Comparison of ENCODE assay signal across 9 cellular contexts in the genomic region with DNA sequence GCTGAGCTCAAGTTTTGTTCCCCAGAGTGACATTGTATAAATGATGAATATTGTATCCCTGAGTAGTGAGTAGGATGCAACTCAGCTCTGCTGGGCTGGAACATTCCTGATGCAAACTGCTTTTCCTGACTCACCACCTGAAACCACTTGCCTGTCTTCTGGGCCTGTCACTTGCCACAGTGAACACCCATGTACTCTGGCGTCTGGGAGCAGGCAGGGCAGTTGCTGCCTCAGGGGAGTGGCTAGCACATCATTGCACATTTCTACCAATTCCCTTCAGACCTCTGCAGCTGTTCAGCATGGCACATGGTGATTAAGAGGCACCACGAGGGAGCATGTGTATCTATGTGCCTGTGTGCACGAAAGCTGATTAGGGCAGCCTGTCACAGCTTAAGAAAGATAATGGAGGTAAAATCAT.
A peak's percentile ranks its signal among the peaks of the same experiment; 100 is the strongest.
DNase-seq lines count a peak whose midpoint lies in the region; ATAC-seq and TF ChIP-seq lines count a peak whose summit lies in the region.
"Had no signal": no experiment of that assay in that cellular context is flagged by ENCODE, and none has a peak within 500 bp of the region (broad histone marks: within the 10 kb centered on the region; RNA-seq: fewer than 3 reads in every experiment).

No MANE protein-coding gene starts in this region.

- peaks cover 79% of the 10 kb centered on the region for H3K4me1 Mint-ChIP-seq in GM23338

- no peak overlapping the region for H3K4me3 Mint-ChIP-seq in GM23338

- H3K36me3 ChIP-seq in A673 (ENCODE audit: insufficient read depth, low read length, poor library complexity, severe bottlenecking) (peaks cover 8% of the 10 kb centered on the region), GM23338 (ENCODE audit: insufficient read depth) (no peaks in the 10 kb centered on the region)

- H3F3A ChIP-seq in GM23338 (replicated peaks; ENCODE audit: low read depth) = no peaks in the 10 kb centered on the region

- no peak overlapping the region for H2AFZ ChIP-seq in GM23338

- BruUV-seq in A673 (replicated peaks; lab: Mats Ljungman, UMichigan) = no TSS peak

- TF ChIP-seq CTCF in A673 (conservative IDR thresholded peaks at IDR 0.05; ENCODE audit: low read depth, low read length) (no peak), GM23338 (conservative IDR thresholded peaks at IDR 0.05; ENCODE audit: low read depth in 2 of 2) (no peak), RWPE1 (conservative IDR thresholded peaks at IDR 0.05; ENCODE audit: low read depth) (no peak), foreskin fibroblast (IDR thresholded peaks at IDR 0.05; ENCODE audit: low read depth, low read length) (no peak), GM20000 (IDR thresholded peaks at IDR 0.05; ENCODE audit: extremely low read depth, missing control alignments) (no peak)

- no peak overlapping the region for H3K4me3 ChIP-seq in A673 (ENCODE audit: low read depth, low read length, poor library complexity, severe bottlenecking)
- no peak overlapping the region for H3K4me3 ChIP-seq in GM23338
- H3K4me3 ChIP-seq in foreskin fibroblast (ENCODE audit: low read depth in 1 of 2, low read length in 2 of 2) = no peak overlapping the region

- H3K27me3 ChIP-seq in A673 (replicated peaks; ENCODE audit: insufficient read depth, low read depth, low read length, poor library complexity) (no peaks in the 10 kb centered on the region), GM23338 (ENCODE audit: insufficient read depth) (no peaks in the 10 kb centered on the region)

- H3K27ac Mint-ChIP-seq in GM23338 = no peak overlapping the region

- H3K9me2 ChIP-seq in GM23338 (ENCODE audit: insufficient read depth) = no peaks in the 10 kb centered on the region

- POLR2A ChIA-PET in A673 (lab: Charles Lee; ENCODE audit: low non-redundant PET) = no interaction called here
- POLR2A ChIA-PET in RWPE1 (lab: Yijun Ruan, JAX; ENCODE audit: low non-redundant PET) = no interaction called here

- peak overlapping the region; percentile 30 for H3K4me2 ChIP-seq in GM23338

- H3K9me3 ChIP-seq in A673 (ENCODE audit: low read depth, low read length, poor library complexity, severe bottlenecking) = no peaks in the 10 kb centered on the region

- ATAC-seq in GM23338 (no peak; the same call in 2 of the 3 replicates), GM21825 (IDR thresholded peaks at IDR 0.05; ENCODE audit: unreplicated experiment) (no peak)

- peaks cover 45% of the 10 kb centered on the region for H4K20me1 ChIP-seq in GM23338 (replicated peaks; ENCODE audit: insufficient read depth)

- peaks cover 89% of the 10 kb centered on the region for H3K79me2 ChIP-seq in GM23338 (replicated peaks; ENCODE audit: insufficient read depth)

- CTCF ChIA-PET in A673 (lab: Charles Lee) (no interaction called here), RWPE1 (lab: Yijun Ruan, JAX) (no interaction called here)

- DNase-seq in A673 (ENCODE audit: low spot score) (peak; percentile 60), GM23338 (ENCODE audit: low spot score) (no peak), RWPE1 (ENCODE audit: low spot score) (peak; percentile 48), foreskin fibroblast (peak; percentile 88 to 91), GF-D8 (lab: John Stamatoyannopoulos, UW) (no peak), GM20000 (ENCODE audit: low spot score) (no peak), mesenteric fat pad (ENCODE audit: low spot score) (no peak)
- DNase-seq: stimulated activated naive CD4-positive, alpha-beta T cell had no signal

- H3K36me3 Mint-ChIP-seq in GM23338 (ENCODE audit: low read depth) = no peaks in the 10 kb centered on the region

- H3K27ac ChIP-seq in A673 (ENCODE audit: low read depth, low read length, poor library complexity, severe bottlenecking) = no peak overlapping the region
- no peak overlapping the region for H3K27ac ChIP-seq in GM23338 (ENCODE audit: low read depth)
- no peak overlapping the region for H3K27ac ChIP-seq in RWPE1

- intact Hi-C loops in A673 (cut with micrococcal nuclease; ENCODE audit: unreplicated experiment) = no loop called here

- H3K4me1 ChIP-seq in A673 (ENCODE audit: insufficient read depth, low read length, poor library complexity, severe bottlenecking) (peaks cover 22% of the 10 kb centered on the region), GM23338 (ENCODE audit: insufficient read depth) (peaks cover 88% of the 10 kb centered on the region)

- no peaks in the 10 kb centered on the region for H3K9me3 Mint-ChIP-seq in GM23338

- H3K27me3 Mint-ChIP-seq in GM23338 (ENCODE audit: insufficient read depth, low read depth, poor library complexity) = peaks cover 6% of the 10 kb centered on the region

TF ChIP-seq in GM23338, 12 proteins besides CTCF, POLR2A, EP300 and RAD21:
- TF ChIP-seq CREB1 (CRISPR knock-in tag; IDR thresholded peaks at IDR 0.05; ENCODE audit: low read depth) (no peak), JUNB (IDR thresholded peaks at IDR 0.05; ENCODE audit: unreplicated experiment) (no peak)

Comparison
In these comparisons a context has a peak if more than half of its experiments do, and no peak if none do; other contexts are left out.
1. DNase-seq: peak in A673 (single experiment), RWPE1 (single experiment) and foreskin fibroblast (2 of 2); none in GM23338 (single experiment), GF-D8 (single experiment), GM20000 (single experiment) and mesenteric fat pad (single experiment).